14 cellular contexts compared by ENCODE assay signal in the genomic region with DNA sequence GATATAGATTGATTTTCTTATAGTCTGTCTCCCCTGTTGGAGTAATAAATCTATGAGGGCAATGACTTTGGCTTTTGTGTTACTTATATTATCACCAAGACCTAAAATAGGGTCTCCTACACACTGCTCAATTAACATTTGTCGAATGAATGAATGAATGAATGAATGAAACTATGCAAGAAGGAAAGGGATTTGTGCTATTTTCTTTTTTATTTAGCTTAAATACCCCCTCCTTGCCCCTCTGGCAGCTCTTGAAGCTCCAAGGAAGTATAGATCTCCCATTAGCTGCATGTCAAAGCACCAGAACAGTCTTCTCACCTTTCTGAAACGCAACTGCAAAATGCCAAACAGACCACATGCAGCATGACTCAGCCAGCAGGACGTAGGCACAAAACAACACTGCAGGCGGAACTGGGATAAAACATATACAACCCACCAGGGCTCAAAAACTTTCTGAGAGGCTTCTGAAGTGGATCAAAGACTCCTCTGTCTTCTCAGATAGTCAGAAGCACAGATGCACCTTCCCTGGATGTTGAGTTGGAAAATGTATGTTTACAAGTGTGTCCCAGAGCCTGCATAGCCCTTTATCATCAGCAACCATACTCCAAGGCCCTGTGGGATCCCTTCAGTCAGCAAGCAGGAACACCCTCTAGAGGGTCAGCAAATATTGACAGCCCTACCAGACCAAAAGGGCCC.
DNase-seq lines count a peak whose midpoint lies in the region; ATAC-seq and TF ChIP-seq lines count a peak whose summit lies in the region.
"Had no signal": no experiment of that assay in that cellular context is flagged by ENCODE, and none has a peak within 500 bp of the region (broad histone marks: within the 10 kb centered on the region; RNA-seq: fewer than 3 reads in every experiment).

No MANE protein-coding gene starts in this region.

- TF ChIP-seq POLR2A in testis (IDR thresholded peaks at IDR 0.05), result no peak

- H3K27me3 ChIP-seq in lung (ENCODE audit: control insufficient read depth, insufficient read depth) (no peaks in the 10 kb centered on the region), left ventricle myocardium inferior (ENCODE audit: low read depth) (peaks cover 19% of the 10 kb centered on the region), testis (no peaks in the 10 kb centered on the region)
- H3K27me3 ChIP-seq: esophagus squamous epithelium, spleen had no signal

- intact Hi-C loops in left ventricle myocardium inferior (cut with micrococcal nuclease), result no loop called here
- intact Hi-C loops in testis (cut with DNase I; ENCODE audit: low total_unique reads), result no loop called here

- H3K27ac ChIP-seq in lung (ENCODE audit: low read depth in 1 of 2, low read length in 1 of 2) (no peak overlapping the region), left ventricle myocardium inferior (replicated peaks) (no peak overlapping the region), testis (no peak overlapping the region)
- H3K27ac ChIP-seq: esophagus squamous epithelium, spleen had no signal

- 76 to 77% methylated on average over 4 of the region's 4 CpGs for WGBS in lung, 2 donors
- 75 to 86% methylated on average over 4 of the region's 4 CpGs for WGBS in testis, 2 donors

- H3K4me1 ChIP-seq in lung (ENCODE audit: control insufficient read depth in 2 of 2, insufficient read depth in 2 of 2, low read length in 2 of 2) (no peaks in the 10 kb centered on the region), left ventricle myocardium inferior (no peaks in the 10 kb centered on the region), testis (no peaks in the 10 kb centered on the region)
- H3K4me1 ChIP-seq: esophagus squamous epithelium, spleen had no signal

- TF ChIP-seq CTCF in lung (IDR thresholded peaks at IDR 0.05; ENCODE audit: control extremely low read depth, extremely low read depth) (no peak), left ventricle myocardium inferior (IDR thresholded peaks at IDR 0.05; ENCODE audit: borderline replicate concordance) (no peak), testis (IDR thresholded peaks at IDR 0.05) (no peak)

- H3K36me3 ChIP-seq in lung (ENCODE audit: control insufficient read depth in 2 of 2, insufficient read depth in 2 of 2, low read length in 2 of 2) (no peaks in the 10 kb centered on the region), left ventricle myocardium inferior (no peaks in the 10 kb centered on the region), testis (ENCODE audit: low read depth, missing control alignments) (no peaks in the 10 kb centered on the region)
- H3K36me3 ChIP-seq: esophagus squamous epithelium, spleen had no signal

- H3K4me3 ChIP-seq in lung (no peak overlapping the region), left ventricle myocardium inferior (no peak overlapping the region), testis (no peak overlapping the region)
- H3K4me3 ChIP-seq: esophagus squamous epithelium, spleen had no signal

- DNase-seq in ELR (ENCODE audit: low read depth) (peak; percentile 66), LHCN-M2 (ENCODE audit: low read depth) (peak; percentile 59), amniotic epithelial cell (ENCODE audit: low read depth) (peak; percentile 41), lung (ENCODE audit: low spot score) (peak; percentile 5), left ventricle myocardium inferior (no peak), testis (no peak)
- DNase-seq: activated CD8-positive, alpha-beta memory T cell treated with anti-CD3 and anti-CD28 coated beads, Interleukin-2, amount 50 U/mL, for 48 hours; esophagus squamous epithelium; NCI-H1105 treated with DMSO at 0.1 percent for 48 hours; NCI-H510A; nucleus accumbens; spleen had no signal

- no peak for ATAC-seq in lung (ENCODE audit: insufficient read depth, low FRiP score)
- no peak for ATAC-seq in HG03520 (IDR thresholded peaks at IDR 0.05; ENCODE audit: unreplicated experiment)
- no peak for ATAC-seq in HG02885 (IDR thresholded peaks at IDR 0.05; ENCODE audit: poor library complexity, unreplicated experiment)

- H3K9me3 ChIP-seq in lung (ENCODE audit: control insufficient read depth in 2 of 2, insufficient read depth in 1 of 2, low read length in 1 of 2) (peaks cover 0 to 2% of the 10 kb centered on the region in 2 donors), left ventricle myocardium inferior (replicated peaks) (peaks cover 4% of the 10 kb centered on the region), testis (no peaks in the 10 kb centered on the region)
- H3K9me3 ChIP-seq: esophagus squamous epithelium had no signal

Comparison
In these comparisons a context has a peak if more than half of its experiments do, and no peak if none do; other contexts are left out.
1. DNase-seq: peak in ELR (single experiment), LHCN-M2 (single experiment), amniotic epithelial cell (single experiment) and lung (single experiment); none in left ventricle myocardium inferior (single experiment) and testis (single experiment).